Comparison of ENCODE assay signal across 19 cellular contexts in genomic region chr20:15756401-15756800, GRCh38.
"Had no signal": no experiment of that assay in that cellular context is flagged by ENCODE, and none has a peak within 500 bp of the region (broad histone marks: within the 10 kb centered on the region; RNA-seq: fewer than 3 reads in every experiment).

No MANE protein-coding gene starts in this region.

- H3K4me3 Mint-ChIP-seq: activated CD4-positive, alpha-beta memory T cell treated with anti-CD3 and anti-CD28 coated beads, Interleukin-2, amount 10 ng/mL, durations not matched to agents 7 days and 5 days; activated CD8-positive, alpha-beta memory T cell treated with anti-CD3 and anti-CD28 coated beads, Interleukin-2, amount 10 ng/mL, durations not matched to agents 7 days and 5 days; activated naive CD8-positive, alpha-beta T cell; dendritic cell treated with granulocyte-macrophage colony-stimulating factor and Interleukin-4, amounts not matched to agents 40 ng/mL and 50 ng/mL, for 4 days; effector memory CD8-positive, alpha-beta T cell; natural killer cell; type B pancreatic cell; WTC11 had no signal

- H3K4me3 ChIP-seq: cardiac muscle cell, esophagus squamous epithelium, pancreas, right lobe of liver, testis had no signal

- H3K27me3 ChIP-seq: cardiac muscle cell, esophagus squamous epithelium, neutrophil, pancreas, right lobe of liver, testis had no signal

- H3K36me3 Mint-ChIP-seq: activated CD8-positive, alpha-beta memory T cell treated with anti-CD3 and anti-CD28 coated beads, Interleukin-2, amount 10 ng/mL, durations not matched to agents 7 days and 5 days; activated naive CD8-positive, alpha-beta T cell; natural killer cell; type B pancreatic cell had no signal

- H3K9me3 Mint-ChIP-seq: activated CD4-positive, alpha-beta memory T cell treated with anti-CD3 and anti-CD28 coated beads, Interleukin-2, amount 10 ng/mL, durations not matched to agents 7 days and 5 days; dendritic cell treated with granulocyte-macrophage colony-stimulating factor and Interleukin-4, amounts not matched to agents 40 ng/mL and 50 ng/mL, for 4 days; effector memory CD8-positive, alpha-beta T cell had no signal

- H3K27me3 Mint-ChIP-seq: activated CD4-positive, alpha-beta memory T cell treated with anti-CD3 and anti-CD28 coated beads, Interleukin-2, amount 10 ng/mL, durations not matched to agents 7 days and 5 days; activated CD8-positive, alpha-beta memory T cell treated with anti-CD3 and anti-CD28 coated beads, Interleukin-2, amount 10 ng/mL, durations not matched to agents 7 days and 5 days; activated naive CD8-positive, alpha-beta T cell; dendritic cell treated with granulocyte-macrophage colony-stimulating factor and Interleukin-4, amounts not matched to agents 40 ng/mL and 50 ng/mL, for 4 days; effector memory CD8-positive, alpha-beta T cell; type B pancreatic cell had no signal

- H3K27ac ChIP-seq: cardiac muscle cell, esophagus squamous epithelium, neutrophil, pancreas, right lobe of liver, testis had no signal

- ATAC-seq: activated CD8-positive, alpha-beta memory T cell treated with anti-CD3 and anti-CD28 coated beads, Interleukin-2, amount 10 ng/mL, durations not matched to agents 7 days and 5 days; effector memory CD8-positive, alpha-beta T cell; natural killer cell; pancreas; right lobe of liver; WTC11 had no signal

- H3K4me1 ChIP-seq: esophagus squamous epithelium, pancreas, right lobe of liver, testis had no signal

- DNase-seq: activated CD4-positive, alpha-beta memory T cell treated with anti-CD3 and anti-CD28 coated beads, Interleukin-2, amount 10 ng/mL, durations not matched to agents 7 days and 5 days; activated CD4-positive, alpha-beta T cell treated with anti-CD3 and anti-CD28 coated beads for 4 hours; activated CD8-positive, alpha-beta memory T cell treated with anti-CD3 and anti-CD28 coated beads, Interleukin-2, amount 10 ng/mL, durations not matched to agents 7 days and 5 days; effector memory CD8-positive, alpha-beta T cell; esophagus squamous epithelium; mesenchymal stem cell; natural killer cell; pancreas; right lobe of liver; small intestine; stimulated activated CD4-positive, alpha-beta T cell treated with anti-CD3 and anti-CD28 coated beads, Interleukin-15, amount 100 ng/mL, for 24 hours; stimulated activated CD4-positive, alpha-beta T cell treated with anti-CD3 and anti-CD28 coated beads, Interleukin-2, amount 100 ng/mL, for 48 hours; testis had no signal

- H3K9me3 ChIP-seq: esophagus squamous epithelium, neutrophil, pancreas, right lobe of liver, testis had no signal

- H3K27ac Mint-ChIP-seq: activated CD4-positive, alpha-beta memory T cell treated with anti-CD3 and anti-CD28 coated beads, Interleukin-2, amount 10 ng/mL, durations not matched to agents 7 days and 5 days; activated CD8-positive, alpha-beta memory T cell treated with anti-CD3 and anti-CD28 coated beads, Interleukin-2, amount 10 ng/mL, durations not matched to agents 7 days and 5 days; activated naive CD8-positive, alpha-beta T cell; dendritic cell treated with granulocyte-macrophage colony-stimulating factor and Interleukin-4, amounts not matched to agents 40 ng/mL and 50 ng/mL, for 4 days; effector memory CD8-positive, alpha-beta T cell; natural killer cell; type B pancreatic cell; WTC11 had no signal

- H3K36me3 ChIP-seq: cardiac muscle cell, esophagus squamous epithelium, neutrophil, pancreas, right lobe of liver had no signal

- H3K4me1 Mint-ChIP-seq: activated CD4-positive, alpha-beta memory T cell treated with anti-CD3 and anti-CD28 coated beads, Interleukin-2, amount 10 ng/mL, durations not matched to agents 7 days and 5 days; activated CD8-positive, alpha-beta memory T cell treated with anti-CD3 and anti-CD28 coated beads, Interleukin-2, amount 10 ng/mL, durations not matched to agents 7 days and 5 days; natural killer cell had no signal
